Comparison of ENCODE assay signal across 8 cellular contexts in genomic region chr16:74998481-74999207, GRCh38. TPM values are rescaled to one million over a fixed set of nuclear protein-coding genes. Genes with fewer than 3 reads are reported as not detected.
DNase-seq lines count a peak whose midpoint lies in the region; ATAC-seq, FAIRE-seq and TF ChIP-seq lines count a peak whose summit lies in the region.

Gene ZNRF1 (plus strand): TSS chr16:74999024. CDS start chr16:74999672, 648 bp downstream.

- no peaks in the 10 kb centered on the region for H3K9me3 Mint-ChIP-seq in IgD-negative memory B cell

- H3K36me3 ChIP-seq in SJCRH30 = no peaks in the 10 kb centered on the region; the same call in 1 of the 2 replicates
- no peaks in the 10 kb centered on the region for H3K36me3 ChIP-seq in neutrophil

- no peaks in the 10 kb centered on the region for H3K36me3 Mint-ChIP-seq in IgD-negative memory B cell

- ATAC-seq in GM21526 (IDR thresholded peaks at IDR 0.05; ENCODE audit: low FRiP score, unreplicated experiment) = peak; percentile 56

- H3K27me3 Mint-ChIP-seq in IgD-negative memory B cell = peaks cover 38% of the 10 kb centered on the region

- DNase-seq in DMS79 (lab: John Stamatoyannopoulos, UW) (peak; percentile 56), SJCRH30 (peak; percentile 76 to 80), frontal cortex (ENCODE audit: low spot score in 2 of 2) (peak; percentile 92 to 96), substantia nigra (lab: John Stamatoyannopoulos, UW) (peak in 47 of 49 donors; percentile 16 to 84 (median 69))
- peak; percentile 75 for DNase-seq in activated gamma-delta T cell treated with anti-CD3 and anti-CD28 coated beads, Interleukin-2, amount 50 U/mL, for 16 hours (ENCODE audit: low read depth)

- H3K4me3 Mint-ChIP-seq in IgD-negative memory B cell = peak within 1 kb of the TSS; percentile 83 to 94 (median 90)

- no peak for FAIRE-seq in frontal cortex (lab: Jason Lieb, UNC)

- H3K27ac ChIP-seq in SJCRH30 (no peak within 1 kb of the TSS; the same call in 1 of the 2 replicates), neutrophil (peak within 1 kb of the TSS; percentile 81), substantia nigra (ENCODE audit: low read depth, low read length, poor library complexity, severe bottlenecking) (peak within 1 kb of the TSS; percentile 77)

- H3K4me1 ChIP-seq in SJCRH30 (peaks cover 26% of the 10 kb centered on the region), neutrophil (ENCODE audit: control insufficient read depth in 1 of 2, insufficient read depth in 1 of 2, low read depth in 1 of 2, low read length in 1 of 2) (peaks cover 33 to 36% of the 10 kb centered on the region in 2 experiments)

- peaks cover 10 to 11% (median 10%) of the 10 kb centered on the region in 3 donors for H3K4me1 Mint-ChIP-seq in IgD-negative memory B cell

- H3K9me3 ChIP-seq in SJCRH30 (replicated peaks) = no peaks in the 10 kb centered on the region
- H3K9me3 ChIP-seq in neutrophil = no peaks in the 10 kb centered on the region

- peak; percentile 60 for TF ChIP-seq CTCF in neutrophil (IDR thresholded peaks at IDR 0.05)

- no peaks in the 10 kb centered on the region for H3K27me3 ChIP-seq in SJCRH30
- H3K27me3 ChIP-seq in neutrophil = peaks cover 40% of the 10 kb centered on the region

- H3K27ac Mint-ChIP-seq in IgD-negative memory B cell = peak within 1 kb of the TSS in 2 of 3 donors; percentile 67 to 71

- peak within 1 kb of the TSS; percentile 69 for H3K4me3 ChIP-seq in SJCRH30
- peak within 1 kb of the TSS; percentile 64 to 82 for H3K4me3 ChIP-seq in neutrophil (ENCODE audit: low read depth in 1 of 2, low read length in 1 of 2)

RNA-seq across cellular contexts. Expression of gene ZNRF1, which starts in this region (rescaled TPM):
- not detected for polyA plus RNA-seq in IgD-negative memory B cell
- total RNA-seq in SJCRH30 (2014; rRNA removed; shearing (Covaris generic)) = 10.9 and 11.6 TPM in 2 replicates
- total RNA-seq in frontal cortex = 19.2 TPM
